ENCODE assay signal across 17 cellular contexts in the genomic region with DNA sequence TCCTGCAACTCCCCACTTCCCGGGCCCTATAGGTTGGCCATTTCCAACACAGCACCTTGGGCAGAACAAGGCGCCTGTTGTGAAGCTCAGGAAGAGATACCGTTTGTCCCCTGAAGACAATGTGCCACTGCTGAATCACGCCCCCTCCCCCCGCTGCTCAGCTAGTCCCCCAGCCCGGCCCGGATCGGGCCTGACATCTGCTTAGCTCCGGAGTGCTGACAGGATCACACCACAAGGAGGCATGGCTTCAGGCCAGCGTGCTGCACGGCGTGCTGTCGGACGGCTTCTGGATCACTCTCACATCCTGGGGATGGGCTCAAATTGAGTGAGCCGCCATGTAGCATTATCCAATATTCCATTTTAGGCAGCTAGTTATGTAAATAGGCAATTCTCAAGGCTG.
DNase-seq lines count a peak whose midpoint lies in the region; ATAC-seq, FAIRE-seq and TF ChIP-seq lines count a peak whose summit lies in the region.
"Had no signal": no experiment of that assay in that cellular context is flagged by ENCODE, and none has a peak within 500 bp of the region (broad histone marks: within the 10 kb centered on the region; RNA-seq: fewer than 3 reads in every experiment).

No MANE protein-coding gene starts in this region.

- no peaks in the 10 kb centered on the region for H3K36me3 ChIP-seq in K562 (ENCODE audit: control insufficient read depth, insufficient read depth, low read length)
- H3K36me3 ChIP-seq in iPS-20b (ENCODE audit: insufficient read depth, low read depth, low read length) = peaks cover 13% of the 10 kb centered on the region; the same call in 1 of the 2 replicates

- DNase-seq in NCI-H2171 treated with DMSO at 0.1 percent for 48 hours (lab: John Stamatoyannopoulos, UW) (peak; percentile 19), NCI-H2171 (lab: John Stamatoyannopoulos, UW) (no peak), K562 (ENCODE audit: extremely low read depth in 1 of 4, low spot score in 3 of 4) (peak; percentile 79 to 89 (median 80)), type B pancreatic cell (ENCODE audit: extremely low spot score, unreplicated experiment) (no peak), HuH-7 (ENCODE audit: low spot score) (no peak)
- DNase-seq in stimulated activated CD4-positive, alpha-beta T cell treated with anti-CD3 and anti-CD28 coated beads, Interleukin-12 subunit alpha, Interleukin-12 subunit beta, amount 100 ng/mL, for 4 hours = no peak
- DNase-seq: activated gamma-delta T cell treated with Interleukin-2 at 50 U/mL for 16 hours; effector memory CD8-positive, alpha-beta T cell; left colon; natural killer cell; SIG-M5 had no signal

- no TSS peak for BruUV-seq in K562 (replicated peaks; lab: Mats Ljungman, UMichigan)

- no peaks in the 10 kb centered on the region for H3K9me1 ChIP-seq in K562 (ENCODE audit: control insufficient read depth, insufficient read depth, low read length)

- FAIRE-seq in K562 (lab: Jason Lieb, UNC) = peak; percentile 59
- FAIRE-seq: A204.1, astrocyte had no signal

- H3K4me1 Mint-ChIP-seq in type B pancreatic cell (ENCODE audit: unreplicated experiment) = peaks cover 27% of the 10 kb centered on the region
- H3K4me1 Mint-ChIP-seq: natural killer cell had no signal

- H3K9ac ChIP-seq in K562 (ENCODE audit: insufficient read depth in 1 of 2, low read depth in 2 of 2, low read length in 2 of 2) (peak overlapping the region in 1 of 2 experiments; percentile 49; a peak in 2 of 4 replicates), iPS-20b (ENCODE audit: low read depth, low read length) (peak overlapping the region; percentile 44; the same call in 1 of the 2 replicates)

- 7% methylated on average over 15 of the region's 15 CpGs for WGBS in K562 (ENCODE audit: insufficient coverage, low coverage, missing lambda C conversion rate)

- TF ChIP-seq RAD21 in K562 (CRISPR knock-in tag; conservative IDR thresholded peaks at IDR 0.05 in 1 of 2, IDR thresholded peaks at IDR 0.05 in 1 of 2) = peak in 1 of 2 experiments; percentile 45; a peak in 2 of 4 replicates

- ATAC-seq in K562 = peak; percentile 96
- no peak for ATAC-seq in HG03280 (IDR thresholded peaks at IDR 0.05; ENCODE audit: unreplicated experiment)
- ATAC-seq: effector memory CD8-positive, alpha-beta T cell; gastroesophageal sphincter; left colon; natural killer cell had no signal

- peaks cover 4% of the 10 kb centered on the region for H3K36me3 Mint-ChIP-seq in type B pancreatic cell
- H3K36me3 Mint-ChIP-seq: natural killer cell had no signal

- TF ChIP-seq CTCF in K562 (IDR thresholded peaks at IDR 0.05 in 2 of 3, conservative IDR thresholded peaks at IDR 0.05 in 1 of 3; ENCODE audit: insufficient read depth in 2 of 3, low read depth in 1 of 3, low read length in 3 of 3) (peak; percentile 54 to 70 (median 62)), type B pancreatic cell (conservative IDR thresholded peaks at IDR 0.05) (peak; percentile 62)

- no peak for TF ChIP-seq POLR2A in K562 (conservative IDR thresholded peaks at IDR 0.05)

- intact Hi-C loops in K562 (cut with micrococcal nuclease) = no loop called here

- CTCF ChIA-PET in K562 (lab: Yijun Ruan, JAX; ENCODE audit: low intra/inter-chr PET ratio) = interaction anchor here (0.6 to 1.7 kb wide), 3 partner anchors 366 to 552 kb away, joined by 3 to 6 read pairs (median 4); no protein-coding TSS in a partner anchor

- no peaks in the 10 kb centered on the region for H4K20me1 ChIP-seq in K562 (replicated peaks; ENCODE audit: control insufficient read depth, insufficient read depth, low read length)

- no peak for TF ChIP-seq EP300 in K562 (IDR thresholded peaks at IDR 0.05; ENCODE audit: low read length)

- H3K4me1 ChIP-seq in K562 (replicated peaks in 1 of 2; ENCODE audit: control insufficient read depth in 2 of 2, insufficient read depth in 2 of 2, low read length in 2 of 2) = peaks cover 13 to 14% of the 10 kb centered on the region in 2 experiments; a peak in 4 of 5 replicates
- peaks cover 39% of the 10 kb centered on the region for H3K4me1 ChIP-seq in iPS-20b (ENCODE audit: insufficient read depth, low read length)

- no peaks in the 10 kb centered on the region for H3K79me2 ChIP-seq in K562 (ENCODE audit: control insufficient read depth, insufficient read depth, low read length)

- H3K9me3 Mint-ChIP-seq in type B pancreatic cell = no peaks in the 10 kb centered on the region
- H3K9me3 Mint-ChIP-seq: effector memory CD8-positive, alpha-beta T cell; natural killer cell had no signal

- no peaks in the 10 kb centered on the region for H3K9me3 ChIP-seq in K562 (replicated peaks; ENCODE audit: control insufficient read depth, insufficient read depth, low read depth, low read length)
- no peaks in the 10 kb centered on the region for H3K9me3 ChIP-seq in iPS-20b (ENCODE audit: insufficient read depth, low read depth, low read length)
- H3K9me3 ChIP-seq: gastroesophageal sphincter, suprapubic skin had no signal

- H3K4me3 ChIP-seq in K562 (no peak overlapping the region), iPS-20b (ENCODE audit: low read length) (peak overlapping the region; percentile 12; the same call in 1 of the 2 replicates)
- H3K4me3 ChIP-seq: gastroesophageal sphincter, suprapubic skin had no signal

- in situ Hi-C loops in K562 (cut with MboI) = no loop called here

- peak overlapping the region; percentile 50 for H2AFZ ChIP-seq in K562 (ENCODE audit: low read depth, low read length)

- no peak overlapping the region for H3K4me3 Mint-ChIP-seq in type B pancreatic cell
- H3K4me3 Mint-ChIP-seq: effector memory CD8-positive, alpha-beta T cell; natural killer cell had no signal

- peaks cover 0 to 9% of the 10 kb centered on the region in 2 experiments; a peak in 2 of 5 replicates for H3K27me3 ChIP-seq in K562 (ENCODE audit: control insufficient read depth in 2 of 2, insufficient read depth in 2 of 2, low read length in 2 of 2)
- H3K27me3 ChIP-seq in iPS-20b (ENCODE audit: insufficient read depth, low read length) = no peaks in the 10 kb centered on the region
- H3K27me3 ChIP-seq: gastroesophageal sphincter, suprapubic skin had no signal

- POLR2A ChIA-PET in K562 (lab: Yijun Ruan, JAX) = interaction anchor here (0.6 to 1.6 kb wide), 3 partner anchors 20 to 32 kb away, joined by 3 to 5 read pairs (median 5); no protein-coding TSS in a partner anchor

- H3K27me3 Mint-ChIP-seq in type B pancreatic cell = no peaks in the 10 kb centered on the region
- H3K27me3 Mint-ChIP-seq: effector memory CD8-positive, alpha-beta T cell had no signal

- H3K27ac ChIP-seq in K562 (ENCODE audit: extremely low read depth, low read depth, low read length) (no peak overlapping the region), iPS-20b (ENCODE audit: low read length) (no peak overlapping the region)
- H3K27ac ChIP-seq: gastroesophageal sphincter, suprapubic skin had no signal

- H3K27ac Mint-ChIP-seq in type B pancreatic cell = no peak overlapping the region
- H3K27ac Mint-ChIP-seq: effector memory CD8-positive, alpha-beta T cell; natural killer cell had no signal

- peak overlapping the region; percentile 66 for H3K4me2 ChIP-seq in K562 (ENCODE audit: insufficient read depth, low read length)

TF ChIP-seq in K562, 482 proteins besides CTCF, POLR2A, EP300 and RAD21 (continues in another document):
- TF ChIP-seq CTBP1 (IDR thresholded peaks at IDR 0.05; ENCODE audit: borderline replicate concordance) = peak; percentile 49; the same call in 1 of the 2 replicates
- no peak for TF ChIP-seq WHSC1 (IDR thresholded peaks at IDR 0.05; ENCODE audit: low read length)
- no peak for TF ChIP-seq HNRNPK (IDR thresholded peaks at IDR 0.05; ENCODE audit: low read depth, low read length, poor library complexity, severe bottlenecking)
- no peak for TF ChIP-seq NFE2L1 (tag; IDR thresholded peaks at IDR 0.05; ENCODE audit: borderline replicate concordance, low read depth)
- peak; percentile 67 for TF ChIP-seq ZNF316 (IDR thresholded peaks at IDR 0.05)
- no peak for TF ChIP-seq TBL1XR1 (IDR thresholded peaks at IDR 0.05; ENCODE audit: low read length in 2 of 2)
- TF ChIP-seq PHB2 (IDR thresholded peaks at IDR 0.05; ENCODE audit: low read depth) = no peak
- TF ChIP-seq, protein P1, sequence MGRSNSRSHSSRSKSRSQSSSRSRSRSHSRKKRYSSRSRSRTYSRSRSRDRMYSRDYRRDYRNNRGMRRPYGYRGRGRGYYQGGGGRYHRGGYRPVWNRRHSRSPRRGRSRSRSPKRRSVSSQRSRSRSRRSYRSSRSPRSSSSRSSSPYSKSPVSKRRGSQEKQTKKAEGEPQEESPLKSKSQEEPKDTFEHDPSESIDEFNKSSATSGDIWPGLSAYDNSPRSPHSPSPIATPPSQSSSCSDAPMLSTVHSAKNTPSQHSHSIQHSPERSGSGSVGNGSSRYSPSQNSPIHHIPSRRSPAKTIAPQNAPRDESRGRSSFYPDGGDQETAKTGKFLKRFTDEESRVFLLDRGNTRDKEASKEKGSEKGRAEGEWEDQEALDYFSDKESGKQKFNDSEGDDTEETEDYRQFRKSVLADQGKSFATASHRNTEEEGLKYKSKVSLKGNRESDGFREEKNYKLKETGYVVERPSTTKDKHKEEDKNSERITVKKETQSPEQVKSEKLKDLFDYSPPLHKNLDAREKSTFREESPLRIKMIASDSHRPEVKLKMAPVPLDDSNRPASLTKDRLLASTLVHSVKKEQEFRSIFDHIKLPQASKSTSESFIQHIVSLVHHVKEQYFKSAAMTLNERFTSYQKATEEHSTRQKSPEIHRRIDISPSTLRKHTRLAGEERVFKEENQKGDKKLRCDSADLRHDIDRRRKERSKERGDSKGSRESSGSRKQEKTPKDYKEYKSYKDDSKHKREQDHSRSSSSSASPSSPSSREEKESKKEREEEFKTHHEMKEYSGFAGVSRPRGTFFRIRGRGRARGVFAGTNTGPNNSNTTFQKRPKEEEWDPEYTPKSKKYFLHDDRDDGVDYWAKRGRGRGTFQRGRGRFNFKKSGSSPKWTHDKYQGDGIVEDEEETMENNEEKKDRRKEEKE (IDR thresholded peaks at IDR 0.05; ENCODE audit: borderline replicate concordance in 1 of 2, control insufficient read depth in 1 of 2, low read depth in 2 of 2, low read length in 1 of 2) = no peak
- no peak for TF ChIP-seq MTA2 (IDR thresholded peaks at IDR 0.05; ENCODE audit: low read depth)
- no peak for TF ChIP-seq KDM2B (CRISPR knock-in tag; IDR thresholded peaks at IDR 0.05)
- no peak for TF ChIP-seq CBFB (CRISPR knock-in tag; IDR thresholded peaks at IDR 0.05)

Comparison
In these comparisons a context has a peak if more than half of its experiments do, and no peak if none do; other contexts are left out.
1. DNase-seq: peak in NCI-H2171 treated with DMSO at 0.1 percent for 48 hours (single experiment) and K562 (4 of 4); none in NCI-H2171 (single experiment), type B pancreatic cell (single experiment), HuH-7 (single experiment) and stimulated activated CD4-positive, alpha-beta T cell treated with anti-CD3 and anti-CD28 coated beads, Interleukin-12 subunit alpha, Interleukin-12 subunit beta, amount 100 ng/mL, for 4 hours (single experiment).